Comparison of ENCODE assay signal across 2 cellular contexts in genomic region chr15:56154768-56155167, GRCh38.
DNase-seq lines count a peak whose midpoint lies in the region; TF ChIP-seq lines count a peak whose summit lies in the region.
"Not testable (repeated sequence)": the region's sequence is repeated elsewhere in the genome, so short reads cannot be mapped to it uniquely, and the experiment has no call there.

No MANE protein-coding gene starts in this region.

- peaks cover 35% of the 10 kb centered on the region for H3K4me1 Mint-ChIP-seq in activated naive CD8-positive, alpha-beta T cell (ENCODE audit: low read depth)
- H3K4me1 Mint-ChIP-seq in progenitor cell of endocrine pancreas (ENCODE audit: low read depth), result not testable (repeated sequence)

- TF ChIP-seq CTCF in progenitor cell of endocrine pancreas (IDR thresholded peaks at IDR 0.05; ENCODE audit: unreplicated experiment), result not testable (repeated sequence)

- peak overlapping the region; percentile 31 for H3K27ac Mint-ChIP-seq in activated naive CD8-positive, alpha-beta T cell
- peak overlapping the region; percentile 53 for H3K27ac Mint-ChIP-seq in progenitor cell of endocrine pancreas

- not testable (repeated sequence) for DNase-seq in progenitor cell of endocrine pancreas (ENCODE audit: low spot score, unreplicated experiment)

- not testable (repeated sequence) for H3K9me3 Mint-ChIP-seq in activated naive CD8-positive, alpha-beta T cell (ENCODE audit: low read depth)
- peaks cover 38% of the 10 kb centered on the region for H3K9me3 Mint-ChIP-seq in progenitor cell of endocrine pancreas (ENCODE audit: low read depth)

- not testable (repeated sequence) for H3K4me3 Mint-ChIP-seq in activated naive CD8-positive, alpha-beta T cell; progenitor cell of endocrine pancreas (ENCODE audit: low read depth)

- peaks cover 26% of the 10 kb centered on the region for H3K36me3 Mint-ChIP-seq in activated naive CD8-positive, alpha-beta T cell
- H3K36me3 Mint-ChIP-seq in progenitor cell of endocrine pancreas (ENCODE audit: insufficient read depth), result peaks cover 41% of the 10 kb centered on the region

- not testable (repeated sequence) for H3K27me3 Mint-ChIP-seq in activated naive CD8-positive, alpha-beta T cell; progenitor cell of endocrine pancreas
